Comparison of ENCODE assay signal across 12 cellular contexts in the genomic region with DNA sequence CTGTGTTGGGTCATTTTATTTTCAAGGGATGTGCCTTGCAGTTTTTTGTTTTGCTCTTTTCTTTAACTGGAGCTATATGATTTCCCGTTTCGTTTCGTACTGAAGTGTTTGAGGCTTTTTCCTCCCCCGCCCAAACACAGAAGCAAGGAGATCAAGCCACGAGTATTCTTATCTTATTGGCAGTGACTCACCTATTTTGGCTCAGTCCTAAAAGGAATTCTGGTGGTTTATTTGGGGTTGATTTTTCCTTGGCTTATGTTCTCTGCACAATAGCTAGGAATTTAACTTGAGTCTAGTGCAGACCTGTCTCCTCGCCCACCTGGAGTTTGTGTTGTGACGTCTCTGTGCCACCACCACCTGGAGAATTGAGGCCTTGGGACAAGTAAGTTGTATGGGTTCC.
DNase-seq lines count a peak whose midpoint lies in the region; ATAC-seq and TF ChIP-seq lines count a peak whose summit lies in the region.
"Had no signal": no experiment of that assay in that cellular context is flagged by ENCODE, and none has a peak within 500 bp of the region (broad histone marks: within the 10 kb centered on the region; RNA-seq: fewer than 3 reads in every experiment).

No MANE protein-coding gene starts in this region.

- no peaks in the 10 kb centered on the region for H3K9me3 ChIP-seq in upper lobe of right lung
- no peaks in the 10 kb centered on the region for H3K9me3 ChIP-seq in Karpas-422 (ENCODE audit: low read length)
- H3K9me3 ChIP-seq: SJCRH30 had no signal

- peaks cover 39% of the 10 kb centered on the region for H3K36me3 ChIP-seq in upper lobe of right lung
- no peaks in the 10 kb centered on the region for H3K36me3 ChIP-seq in Karpas-422 (ENCODE audit: insufficient read depth, low read length)
- H3K36me3 ChIP-seq: SJCRH30 had no signal

- no peaks in the 10 kb centered on the region for H3K79me2 ChIP-seq in Karpas-422 (ENCODE audit: low read length)

- H3K9ac ChIP-seq in Karpas-422 (ENCODE audit: low read length): no peak overlapping the region

- H3K4me3 ChIP-seq in astrocyte of the spinal cord (ENCODE audit: low read depth, low read length) (no peak overlapping the region), upper lobe of right lung (no peak overlapping the region), Karpas-422 (ENCODE audit: low read length) (no peak overlapping the region)
- H3K4me3 ChIP-seq: SJCRH30 had no signal

- H4K20me1 ChIP-seq in Karpas-422 (ENCODE audit: insufficient read depth, low read depth, low read length): no peaks in the 10 kb centered on the region

- H3K27me3 ChIP-seq in upper lobe of right lung (no peaks in the 10 kb centered on the region), Karpas-422 (ENCODE audit: low read length) (no peaks in the 10 kb centered on the region)
- H3K27me3 ChIP-seq: SJCRH30 had no signal

- intact Hi-C loops in left colon (cut with DNase I, micrococcal nuclease) (no loop called here), upper lobe of right lung (cut with DNase I) (no loop called here)

- peak; percentile 30 for DNase-seq in LoVo (ENCODE audit: low spot score)
- DNase-seq in astrocyte of the spinal cord (ENCODE audit: low read depth, low spot score): peak; percentile 86
- no peak for DNase-seq in left colon
- DNase-seq in upper lobe of right lung: no peak
- no peak for DNase-seq in Karpas-422
- DNase-seq in NCI-H446 treated with DMSO at 0.1 percent for 48 hours (lab: John Stamatoyannopoulos, UW): no peak
- DNase-seq: activated CD4-positive, alpha-beta T cell treated with anti-CD3 and anti-CD28 coated beads, Interleukin-2, amount 50 U/mL, for 48 hours; activated naive CD8-positive, alpha-beta T cell treated with anti-CD3 and anti-CD28 coated beads, Interleukin-2, amount 50 U/mL, for 24 hours; NCI-H1930; SJCRH30; stimulated activated naive CD8-positive, alpha-beta T cell treated with anti-CD3 and anti-CD28 coated beads, Interleukin-15, Interleukin-2, amounts not matched to agents 100 U/mL and 50 U/mL, for 24 hours had no signal

- ATAC-seq in left colon (peak; percentile 47), upper lobe of right lung (peak; percentile 75), GM19328 (IDR thresholded peaks at IDR 0.05; ENCODE audit: unreplicated experiment) (no peak)
- ATAC-seq: activated naive CD8-positive, alpha-beta T cell treated with anti-CD3 and anti-CD28 coated beads, Interleukin-2, amount 50 U/mL, for 24 hours; stimulated activated naive CD8-positive, alpha-beta T cell treated with anti-CD3 and anti-CD28 coated beads, Interleukin-15, Interleukin-2, amounts not matched to agents 100 U/mL and 50 U/mL, for 24 hours had no signal

- H3K27ac ChIP-seq in upper lobe of right lung: no peak overlapping the region
- no peak overlapping the region for H3K27ac ChIP-seq in Karpas-422 (ENCODE audit: low read length)
- H3K27ac ChIP-seq: SJCRH30 had no signal

- no peaks in the 10 kb centered on the region for H3K9me2 ChIP-seq in Karpas-422 (replicated peaks; ENCODE audit: insufficient read depth, low read length)

- no peak overlapping the region for H3K4me2 ChIP-seq in Karpas-422 (ENCODE audit: low read depth, low read length, poor library complexity, severe bottlenecking)

- no peak overlapping the region for H2AFZ ChIP-seq in Karpas-422 (ENCODE audit: low read length)

- H3K4me1 ChIP-seq in upper lobe of right lung (peaks cover 11% of the 10 kb centered on the region), Karpas-422 (ENCODE audit: low read length) (no peaks in the 10 kb centered on the region)
- H3K4me1 ChIP-seq: SJCRH30 had no signal

- in situ Hi-C loops in astrocyte of the spinal cord (cut with HindIII; ENCODE audit: low sequenced_read_pairs): no loop called here

- no peak for TF ChIP-seq CTCF in astrocyte of the spinal cord (IDR thresholded peaks at IDR 0.05; ENCODE audit: low read depth, low read length)
- no peak for TF ChIP-seq CTCF in upper lobe of right lung (IDR thresholded peaks at IDR 0.05)

Comparison
In these comparisons a context has a peak if more than half of its experiments do, and no peak if none do; other contexts are left out.
1. DNase-seq: peak in LoVo (single experiment) and astrocyte of the spinal cord (single experiment); none in left colon (0 of 2), upper lobe of right lung (single experiment), Karpas-422 (single experiment) and NCI-H446 treated with DMSO at 0.1 percent for 48 hours (single experiment).